8 cellular contexts compared by ENCODE assay signal in the genomic region with DNA sequence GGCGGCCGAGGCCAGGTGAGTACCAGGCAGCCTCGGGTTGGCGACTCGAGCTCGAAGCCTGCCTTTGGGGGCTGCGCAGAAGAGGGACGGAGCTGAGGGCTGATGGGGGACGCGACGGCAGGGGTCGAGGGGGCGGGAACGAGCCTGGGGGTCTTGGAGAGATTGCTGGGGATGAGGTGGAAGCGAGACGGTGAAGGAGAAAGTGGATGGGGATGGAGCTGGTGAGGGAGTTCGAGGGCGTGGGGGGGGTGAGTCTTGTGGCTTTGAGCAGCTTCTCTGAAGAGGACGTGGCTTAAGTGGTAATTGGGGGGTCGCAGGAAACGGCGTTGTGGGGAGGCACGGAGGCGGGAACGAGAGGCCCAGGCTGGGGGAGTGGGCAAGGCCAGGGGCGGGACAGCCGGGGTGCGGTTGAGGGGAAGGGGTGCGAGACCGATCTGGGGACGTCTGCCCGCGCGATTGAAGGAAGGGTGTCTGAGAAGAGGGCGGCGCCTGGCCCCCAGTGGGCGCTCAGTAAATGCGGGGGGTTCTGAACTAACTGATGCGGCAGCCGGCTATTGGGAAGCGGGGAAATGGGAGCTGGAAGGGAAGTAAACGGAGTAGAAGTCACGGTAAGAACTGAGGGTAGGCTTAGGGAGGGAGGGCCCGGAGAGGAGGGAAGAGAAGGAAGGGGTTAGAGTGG. TPM values are rescaled to one million over a fixed set of nuclear protein-coding genes. Genes with fewer than 3 reads are reported as not detected.
DNase-seq lines count a peak whose midpoint lies in the region; ATAC-seq and TF ChIP-seq lines count a peak whose summit lies in the region.

No MANE protein-coding gene starts in this region.

- H3K36me3 Mint-ChIP-seq in stimulated activated naive B cell treated with anti-CD40 and anti-IgM and Interleukin-4, amounts not matched to agents 10 μg/mL and 1 μg/mL and 100 μg/mL, for 72 hours = peaks cover 12 to 43% of the 10 kb centered on the region in 2 donors

- H3K9me3 Mint-ChIP-seq in stimulated activated naive B cell treated with anti-CD40 and anti-IgM and Interleukin-4, amounts not matched to agents 10 μg/mL and 1 μg/mL and 100 μg/mL, for 72 hours = no peaks in the 10 kb centered on the region

- intact Hi-C loops in mucosa of descending colon (cut with DNase I, micrococcal nuclease) = no loop called here

- H3K27me3 ChIP-seq in ectodermal cell (ENCODE audit: control insufficient read depth, insufficient read depth, low read length, poor library complexity, severe bottlenecking) = no peaks in the 10 kb centered on the region

- POLR2A ChIA-PET in HEK293T (lab: Yijun Ruan, JAX) = interaction anchor here (1.0 to 1.5 kb wide), 5 partner anchors 9 to 335 kb away, joined by 3 to 5 read pairs (median 4); partner anchors contain the start of genes BABAM1 and USE1

- H3K9me3 ChIP-seq in KOPT-K1 (ENCODE audit: insufficient read depth, low read length, poor library complexity, severe bottlenecking) (no peaks in the 10 kb centered on the region), ectodermal cell (ENCODE audit: control insufficient read depth, low read length) (no peaks in the 10 kb centered on the region), mucosa of descending colon (no peaks in the 10 kb centered on the region)

- DNase-seq in CMK (ENCODE audit: low read depth) (peak; percentile 70), mucosa of descending colon (peak; percentile 65 to 80 (median 74)), HEK293T (ENCODE audit: extremely low spot score) (no peak)
- DNase-seq in activated CD4-positive, alpha-beta T cell treated with anti-CD3 and anti-CD28 coated beads for 4 hours = peak; percentile 46 to 51
- peak; percentile 41 for DNase-seq in stimulated activated naive B cell treated with anti-CD40 and anti-IgM and Interleukin-4, amounts not matched to agents 10 μg/mL and 1 μg/mL and 100 μg/mL, for 72 hours

- H3K27ac ChIP-seq in KOPT-K1 (ENCODE audit: low read depth, low read length, poor library complexity, severe bottlenecking) (peak overlapping the region; percentile 89), ectodermal cell (ENCODE audit: insufficient read depth, low read depth, low read length, poor library complexity, severe bottlenecking) (no peak overlapping the region)

- H3K27me3 Mint-ChIP-seq in stimulated activated naive B cell treated with anti-CD40 and anti-IgM and Interleukin-4, amounts not matched to agents 10 μg/mL and 1 μg/mL and 100 μg/mL, for 72 hours = no peaks in the 10 kb centered on the region

- H3K4me1 Mint-ChIP-seq in stimulated activated naive B cell treated with anti-CD40 and anti-IgM and Interleukin-4, amounts not matched to agents 10 μg/mL and 1 μg/mL and 100 μg/mL, for 72 hours = peaks cover 47 to 73% of the 10 kb centered on the region in 2 donors

- H3K36me3 ChIP-seq in KOPT-K1 (ENCODE audit: insufficient read depth, low read length) (peaks cover 54% of the 10 kb centered on the region), ectodermal cell (ENCODE audit: control insufficient read depth, insufficient read depth, low read length) (peaks cover 5% of the 10 kb centered on the region), mucosa of descending colon (ENCODE audit: low read depth) (no peaks in the 10 kb centered on the region)

- H3K4me3 ChIP-seq in ectodermal cell (ENCODE audit: insufficient read depth, low read depth, low read length) = peak overlapping the region; percentile 73
- peak overlapping the region; percentile 48 for H3K4me3 ChIP-seq in mucosa of descending colon

- H3K4me1 ChIP-seq in ectodermal cell (ENCODE audit: control insufficient read depth, insufficient read depth, low read length) (peaks cover 34% of the 10 kb centered on the region), mucosa of descending colon (ENCODE audit: low read depth) (peaks cover 19% of the 10 kb centered on the region)

- CTCF ChIA-PET in HEK293T (lab: Yijun Ruan, JAX) = interaction anchor here (1.1 kb wide), 1 partner anchor 9 kb away, joined by 4 read pairs; no protein-coding TSS in a partner anchor

- no peak for TF ChIP-seq CTCF in mucosa of descending colon (IDR thresholded peaks at IDR 0.05)

- H3K4me3 Mint-ChIP-seq in stimulated activated naive B cell treated with anti-CD40 and anti-IgM and Interleukin-4, amounts not matched to agents 10 μg/mL and 1 μg/mL and 100 μg/mL, for 72 hours = peak overlapping the region; percentile 94 to 96

- WGBS in ectodermal cell, 2 experiments = 1% methylated on average over 44 of the region's 44 CpGs

- peak overlapping the region; percentile 99 for H3K27ac Mint-ChIP-seq in stimulated activated naive B cell treated with anti-CD40 and anti-IgM and Interleukin-4, amounts not matched to agents 10 μg/mL and 1 μg/mL and 100 μg/mL, for 72 hours

- ATAC-seq in mucosa of descending colon (peak; percentile 2), GM21825 (IDR thresholded peaks at IDR 0.05; ENCODE audit: unreplicated experiment) (no peak)
- ATAC-seq in stimulated activated naive B cell treated with anti-CD40 and anti-IgM and Interleukin-4, amounts not matched to agents 10 μg/mL and 1 μg/mL and 100 μg/mL, for 72 hours (replicated peaks) = peak; percentile 1 to 7

TF ChIP-seq in HEK293T, 16 proteins besides CTCF, POLR2A, EP300 and RAD21:
- no peak for TF ChIP-seq LEF1 (IDR thresholded peaks at IDR 0.05; ENCODE audit: borderline replicate concordance)
- TF ChIP-seq ARNT (IDR thresholded peaks at IDR 0.05) = no peak
- no peak for TF ChIP-seq HDGF (IDR thresholded peaks at IDR 0.05; ENCODE audit: borderline replicate concordance)
- TF ChIP-seq ELF4 (IDR thresholded peaks at IDR 0.05) = no peak
- TF ChIP-seq SUZ12 (IDR thresholded peaks at IDR 0.05) = no peak
- no peak for TF ChIP-seq FOXK2 (IDR thresholded peaks at IDR 0.05)
- TF ChIP-seq SP1 (IDR thresholded peaks at IDR 0.05) = no peak
- TF ChIP-seq L3MBTL2 (conservative IDR thresholded peaks at IDR 0.05) = no peak; the same call in 1 of the 2 replicates
- TF ChIP-seq ZNF384 (IDR thresholded peaks at IDR 0.05) = no peak
- TF ChIP-seq NFRKB (IDR thresholded peaks at IDR 0.05) = no peak
- TF ChIP-seq CTBP1 (IDR thresholded peaks at IDR 0.05; ENCODE audit: borderline replicate concordance) = no peak
- TF ChIP-seq PKNOX1 (IDR thresholded peaks at IDR 0.05) = no peak
- no peak for TF ChIP-seq FOXA1 (IDR thresholded peaks at IDR 0.05)
- no peak for TF ChIP-seq TARDBP (IDR thresholded peaks at IDR 0.05)
- TF ChIP-seq FOXM1 (IDR thresholded peaks at IDR 0.05; ENCODE audit: borderline replicate concordance) = no peak
- TF ChIP-seq BHLHE40 (IDR thresholded peaks at IDR 0.05; ENCODE audit: borderline replicate concordance) = no peak

RNA-seq across cellular contexts. Expression of gene MYO9B, which starts 0.4 kb away (rescaled TPM):
- polyA plus RNA-seq in ectodermal cell (2013, experiment 1 of 4) = 66.6 TPM
- polyA plus RNA-seq in ectodermal cell (2013, experiment 2 of 4) = 66.6 TPM
- 49.2 TPM for polyA plus RNA-seq in ectodermal cell (2013, experiment 3 of 4)
- 47.1 TPM for polyA plus RNA-seq in ectodermal cell (2013, experiment 4 of 4)
- 10 to 100 TPM; 73.7 to 91.8 (median 90.8) TPM for total RNA-seq in mucosa of descending colon

RNA-seq across cellular contexts. Expression of gene HAUS8, which starts 0.7 kb away (rescaled TPM):
- 24.9 TPM for polyA plus RNA-seq in ectodermal cell (2013, experiment 1 of 4)
- 23.1 TPM for polyA plus RNA-seq in ectodermal cell (2013, experiment 2 of 4)
- 23.9 TPM for polyA plus RNA-seq in ectodermal cell (2013, experiment 3 of 4)
- 20.1 TPM for polyA plus RNA-seq in ectodermal cell (2013, experiment 4 of 4)
- 10 to 100 TPM; 12.2 to 16.6 (median 13.6) TPM for total RNA-seq in mucosa of descending colon

RNA-seq across cellular contexts. Expression of gene CPAMD8, which starts 49.4 kb away (rescaled TPM):
- 25.5 TPM for polyA plus RNA-seq in ectodermal cell (2013, experiment 1 of 4)
- 28.2 TPM for polyA plus RNA-seq in ectodermal cell (2013, experiment 2 of 4)
- 21.0 TPM for polyA plus RNA-seq in ectodermal cell (2013, experiment 3 of 4)
- polyA plus RNA-seq in ectodermal cell (2013, experiment 4 of 4) = 24.6 TPM
- total RNA-seq in mucosa of descending colon = 1 to 10 TPM; 2.3 to 5.8 (median 3.1) TPM
